ENCODE assay signal across 23 cellular contexts in genomic region chr11:16917941-16918340, GRCh38.
DNase-seq lines count a peak whose midpoint lies in the region; ATAC-seq, FAIRE-seq and TF ChIP-seq lines count a peak whose summit lies in the region.
"Had no signal": no experiment of that assay in that cellular context is flagged by ENCODE, and none has a peak within 500 bp of the region (broad histone marks: within the 10 kb centered on the region; RNA-seq: fewer than 3 reads in every experiment).

No MANE protein-coding gene starts in this region.

- no peaks in the 10 kb centered on the region for H3K27me3 ChIP-seq in breast epithelium
- no peaks in the 10 kb centered on the region for H3K27me3 ChIP-seq in bronchial epithelial cell (ENCODE audit: control insufficient read depth, insufficient read depth, low read length)
- H3K27me3 ChIP-seq in keratinocyte (ENCODE audit: control insufficient read depth, extremely low read depth, insufficient read depth, low read length), result no peaks in the 10 kb centered on the region
- H3K27me3 ChIP-seq: tibial nerve had no signal

- no peaks in the 10 kb centered on the region for H3K36me3 Mint-ChIP-seq in MCF 10A (ENCODE audit: insufficient read depth, unreplicated experiment)
- H3K36me3 Mint-ChIP-seq in type B pancreatic cell, result peaks cover 14% of the 10 kb centered on the region
- H3K36me3 Mint-ChIP-seq: activated naive CD8-positive, alpha-beta T cell treated with anti-CD3 and anti-CD28 coated beads, Interleukin-2, amount 10 ng/mL, durations not matched to agents 7 days and 5 days had no signal

- H3K4me2 ChIP-seq in keratinocyte (ENCODE audit: control insufficient read depth, extremely low read depth, insufficient read depth, low read depth, low read length), result peak overlapping the region; percentile 54

- H3K27ac ChIP-seq in breast epithelium, result peak overlapping the region; percentile 63 to 71
- peak overlapping the region; percentile 63 for H3K27ac ChIP-seq in keratinocyte (ENCODE audit: control insufficient read depth, insufficient read depth, low read length)
- H3K27ac ChIP-seq: tibial nerve had no signal

- H3K9me1 ChIP-seq in keratinocyte (ENCODE audit: control insufficient read depth, extremely low read depth, insufficient read depth, low read length), result no peaks in the 10 kb centered on the region

- no peak overlapping the region for H3K9ac ChIP-seq in keratinocyte (ENCODE audit: control insufficient read depth, extremely low read depth, insufficient read depth, low read length)

- TF ChIP-seq CTCF in breast epithelium (IDR thresholded peaks at IDR 0.05), result no peak
- TF ChIP-seq CTCF in MCF 10A (IDR thresholded peaks at IDR 0.05; ENCODE audit: unreplicated experiment), result no peak
- no peak for TF ChIP-seq CTCF in bronchial epithelial cell (IDR thresholded peaks at IDR 0.05; ENCODE audit: insufficient read depth, low read length, severe bottlenecking)
- no peak for TF ChIP-seq CTCF in keratinocyte (optimal IDR thresholded peaks at IDR 0.05 in 1 of 3, IDR thresholded peaks at IDR 0.05 in 1 of 3, conservative IDR thresholded peaks at IDR 0.05 in 1 of 3; ENCODE audit: extremely low read depth in 1 of 3, insufficient read depth in 2 of 3, low read length in 3 of 3)
- no peak for TF ChIP-seq CTCF in type B pancreatic cell (conservative IDR thresholded peaks at IDR 0.05)

- H3K27me3 Mint-ChIP-seq in MCF 10A (ENCODE audit: insufficient read depth, unreplicated experiment), result no peaks in the 10 kb centered on the region
- H3K27me3 Mint-ChIP-seq in type B pancreatic cell, result peaks cover 14% of the 10 kb centered on the region

- H3K9me3 Mint-ChIP-seq in MCF 10A (ENCODE audit: unreplicated experiment) (no peaks in the 10 kb centered on the region), type B pancreatic cell (no peaks in the 10 kb centered on the region)
- H3K9me3 Mint-ChIP-seq: stimulated activated naive CD8-positive, alpha-beta T cell treated with anti-CD3 and anti-CD28 coated beads, Interleukin-15, amount 100 ng/mL, for 72 hours; T-helper 2 cell treated with Interferon-gamma antibody and Interleukin-4, amounts not matched to agents 5 μg/mL and 100 μg/mL, for 36 hours had no signal

- H3K4me3 Mint-ChIP-seq in MCF 10A (ENCODE audit: unreplicated experiment) (no peak overlapping the region), type B pancreatic cell (peak overlapping the region; percentile 12)
- H3K4me3 Mint-ChIP-seq: activated naive CD8-positive, alpha-beta T cell treated with anti-CD3 and anti-CD28 coated beads, Interleukin-2, amount 10 ng/mL, durations not matched to agents 7 days and 5 days; stimulated activated naive CD8-positive, alpha-beta T cell treated with anti-CD3 and anti-CD28 coated beads, Interleukin-15, amount 100 ng/mL, for 72 hours; T-helper 2 cell treated with Interferon-gamma antibody and Interleukin-4, amounts not matched to agents 5 μg/mL and 100 μg/mL, for 36 hours had no signal

- intact Hi-C loops in breast epithelium (cut with DNase I; ENCODE audit: low total_unique reads) (no loop called here), MCF 10A (cut with micrococcal nuclease) (no loop called here)

- POLR2A ChIA-PET in MCF 10A (lab: Yijun Ruan, JAX), result interaction anchor here (1.2 kb wide), 1 partner anchor 13 kb away, joined by 3 read pairs; no protein-coding TSS in a partner anchor

- H3K79me2 ChIP-seq in keratinocyte (ENCODE audit: control insufficient read depth, insufficient read depth, low read length), result no peaks in the 10 kb centered on the region

- no peak overlapping the region for H3K4me3 ChIP-seq in breast epithelium
- H3K4me3 ChIP-seq in bronchial epithelial cell (ENCODE audit: low read depth, low read length), result no peak overlapping the region
- no peak overlapping the region for H3K4me3 ChIP-seq in keratinocyte (ENCODE audit: control insufficient read depth in 2 of 3, extremely low read depth in 1 of 3, insufficient read depth in 2 of 3, low read depth in 1 of 3, low read length in 3 of 3)
- H3K4me3 ChIP-seq: lung, tibial nerve had no signal

- H3K9me3 ChIP-seq in breast epithelium, result no peaks in the 10 kb centered on the region
- no peaks in the 10 kb centered on the region for H3K9me3 ChIP-seq in keratinocyte (ENCODE audit: control insufficient read depth, low read depth, low read length)
- H3K9me3 ChIP-seq: tibial nerve had no signal

- no TSS peak for BruUV-seq in MCF 10A (replicated peaks; lab: Mats Ljungman, UMichigan)

- H3K4me1 Mint-ChIP-seq in MCF 10A (ENCODE audit: insufficient read depth, unreplicated experiment), result peaks cover 12% of the 10 kb centered on the region
- peaks cover 16% of the 10 kb centered on the region for H3K4me1 Mint-ChIP-seq in type B pancreatic cell (ENCODE audit: unreplicated experiment)

- dilution Hi-C loops in keratinocyte (cut with MboI; ENCODE audit: extremely low pct_ligation_motif_present, low sequenced_read_pairs), result loop anchor here (25.0 kb wide), 1 partner anchor 106 kb away; no protein-coding TSS in a partner anchor

- H2AFZ ChIP-seq in keratinocyte (ENCODE audit: control insufficient read depth, low read length), result no peak overlapping the region

- no peaks in the 10 kb centered on the region for H4K20me1 ChIP-seq in keratinocyte (ENCODE audit: control insufficient read depth, extremely low read depth, insufficient read depth, low read length)

- H3K4me1 ChIP-seq in breast epithelium (no peaks in the 10 kb centered on the region), keratinocyte (ENCODE audit: control insufficient read depth, extremely low read depth, insufficient read depth, low read length) (peaks cover 19% of the 10 kb centered on the region)

- CTCF ChIA-PET in MCF 10A (lab: Yijun Ruan, JAX), result interaction anchor here (0.9 to 2.3 kb wide), 4 partner anchors 13 to 132 kb away, joined by 4 to 12 read pairs (median 4); no protein-coding TSS in a partner anchor

- FAIRE-seq in bronchial epithelial cell (lab: Jason Lieb, UNC) (no peak), keratinocyte (lab: Jason Lieb, UNC) (peak; percentile 75)
- FAIRE-seq: frontal cortex, HepG2, kidney had no signal

- DNase-seq in breast epithelium (ENCODE audit: low spot score in 2 of 2) (no peak), MCF 10A (ENCODE audit: unreplicated experiment) (no peak), bronchial epithelial cell (ENCODE audit: low read depth) (peak; percentile 95), keratinocyte (ENCODE audit: low read depth, low spot score) (peak; percentile 58), type B pancreatic cell (ENCODE audit: extremely low spot score, unreplicated experiment) (no peak), NCI-H1048 (lab: John Stamatoyannopoulos, UW) (no peak), NCI-H510A treated with DMSO at 0.1 percent for 48 hours (lab: John Stamatoyannopoulos, UW) (no peak)
- DNase-seq: 8988T; activated CD4-positive, alpha-beta T cell treated with anti-CD3 and anti-CD28 coated beads, Interleukin-2, amount 50 U/mL, for 48 hours; activated CD8-positive, alpha-beta memory T cell treated with anti-CD3 and anti-CD28 coated beads, Interleukin-2, amount 50 U/mL, for 48 hours; activated naive CD8-positive, alpha-beta T cell treated with anti-CD3 and anti-CD28 coated beads, Interleukin-2, amount 10 ng/mL, durations not matched to agents 7 days and 5 days; COR-L47; kidney; NCI-H524 treated with DMSO at 0.1 percent for 48 hours; occipital lobe; right cardiac atrium; stimulated activated naive CD8-positive, alpha-beta T cell treated with anti-CD3 and anti-CD28 coated beads, Interleukin-15, amount 100 ng/mL, for 72 hours had no signal

- no peak for ATAC-seq in HG03139 (IDR thresholded peaks at IDR 0.05; ENCODE audit: unreplicated experiment)
- ATAC-seq: HepG2; right cardiac atrium; stimulated activated naive CD8-positive, alpha-beta T cell treated with anti-CD3 and anti-CD28 coated beads, Interleukin-15, amount 100 ng/mL, for 72 hours had no signal

- no peak overlapping the region for H3K27ac Mint-ChIP-seq in MCF 10A (ENCODE audit: low read depth, unreplicated experiment)
- H3K27ac Mint-ChIP-seq in type B pancreatic cell, result peak overlapping the region; percentile 98
- H3K27ac Mint-ChIP-seq: activated naive CD8-positive, alpha-beta T cell treated with anti-CD3 and anti-CD28 coated beads, Interleukin-2, amount 10 ng/mL, durations not matched to agents 7 days and 5 days; T-helper 2 cell treated with Interferon-gamma antibody and Interleukin-4, amounts not matched to agents 5 μg/mL and 100 μg/mL, for 36 hours had no signal

- TF ChIP-seq POLR2A in breast epithelium (IDR thresholded peaks at IDR 0.05), result no peak

- H3K36me3 ChIP-seq in breast epithelium (no peaks in the 10 kb centered on the region), bronchial epithelial cell (ENCODE audit: control insufficient read depth, insufficient read depth, low read length) (no peaks in the 10 kb centered on the region), keratinocyte (ENCODE audit: control insufficient read depth in 2 of 2, extremely low read depth in 1 of 2, insufficient read depth in 2 of 2, low read length in 2 of 2) (no peaks in the 10 kb centered on the region)
- H3K36me3 ChIP-seq: tibial nerve had no signal

Comparison
In these comparisons a context has a peak if more than half of its experiments do, and no peak if none do; other contexts are left out.
1. DNase-seq: peak in bronchial epithelial cell (single experiment) and keratinocyte (single experiment); none in breast epithelium (0 of 2), MCF 10A (single experiment), type B pancreatic cell (single experiment), NCI-H1048 (single experiment) and NCI-H510A treated with DMSO at 0.1 percent for 48 hours (single experiment).